Comparison of ENCODE assay signal across 8 cellular contexts in genomic region chr5:95619518-95620029, GRCh38. TPM values are rescaled to one million over a fixed set of nuclear protein-coding genes. Genes with fewer than 3 reads are reported as not detected.
DNase-seq lines count a peak whose midpoint lies in the region; ATAC-seq and TF ChIP-seq lines count a peak whose summit lies in the region.

No MANE protein-coding gene starts in this region.

- H3K4me3 ChIP-seq in iPS-15b (ENCODE audit: low read depth, low read length), result peak overlapping the region; percentile 64

- peaks cover 5% of the 10 kb centered on the region for H3K4me1 ChIP-seq in iPS-15b (ENCODE audit: control insufficient read depth, insufficient read depth, low read length)

- H3K27ac ChIP-seq in RWPE1, result no peak overlapping the region; the same call in 1 of the 2 replicates

- CTCF ChIA-PET in RWPE1 (lab: Yijun Ruan, JAX), result interaction anchor here (0.7 kb wide), 1 partner anchor 222 kb away, joined by 3 read pairs; no protein-coding TSS in a partner anchor

- peaks cover 61% of the 10 kb centered on the region for H3K27me3 ChIP-seq in iPS-15b (ENCODE audit: control insufficient read depth, insufficient read depth, low read length)

- H3K4me3 Mint-ChIP-seq in stimulated activated effector memory CD8-positive, alpha-beta T cell treated with anti-CD3 and anti-CD28 coated beads, Interleukin-12 subunit alpha, Interleukin-12 subunit beta, amount 100 ng/mL, for 72 hours, result peak overlapping the region; percentile 80

- no peaks in the 10 kb centered on the region for H3K9me3 Mint-ChIP-seq in activated naive CD4-positive, alpha-beta T cell treated with anti-CD3 and anti-CD28 coated beads, Interleukin-2, amount 50 U/mL, for 72 hours
- H3K9me3 Mint-ChIP-seq in stimulated activated effector memory CD8-positive, alpha-beta T cell treated with anti-CD3 and anti-CD28 coated beads, Interleukin-12 subunit alpha, Interleukin-12 subunit beta, amount 100 ng/mL, for 72 hours, result no peaks in the 10 kb centered on the region

- DNase-seq in NCI-H510A treated with DMSO at 0.1 percent for 48 hours (lab: John Stamatoyannopoulos, UW), result peak; percentile 5
- no peak for DNase-seq in NCI-H510A (lab: John Stamatoyannopoulos, UW)
- no peak for DNase-seq in activated naive CD4-positive, alpha-beta T cell treated with anti-CD3 and anti-CD28 coated beads, Interleukin-2, amount 50 U/mL, for 72 hours (ENCODE audit: low spot score in 2 of 2)
- DNase-seq in stimulated activated effector memory CD8-positive, alpha-beta T cell treated with anti-CD3 and anti-CD28 coated beads, Interleukin-12 subunit alpha, Interleukin-12 subunit beta, amount 100 ng/mL, for 72 hours (ENCODE audit: low spot score in 2 of 2), result no peak
- DNase-seq in RWPE1 (ENCODE audit: low spot score), result no peak

- H3K9me3 ChIP-seq in iPS-15b (ENCODE audit: control insufficient read depth, insufficient read depth, low read length), result no peaks in the 10 kb centered on the region

- peak overlapping the region; percentile 75 to 86 for H3K27ac Mint-ChIP-seq in activated naive CD4-positive, alpha-beta T cell treated with anti-CD3 and anti-CD28 coated beads, Interleukin-2, amount 50 U/mL, for 72 hours
- H3K27ac Mint-ChIP-seq in stimulated activated effector memory CD8-positive, alpha-beta T cell treated with anti-CD3 and anti-CD28 coated beads, Interleukin-12 subunit alpha, Interleukin-12 subunit beta, amount 100 ng/mL, for 72 hours, result peak overlapping the region; percentile 79

- no peak for TF ChIP-seq CTCF in RWPE1 (conservative IDR thresholded peaks at IDR 0.05; ENCODE audit: low read depth)

- peaks cover 46% of the 10 kb centered on the region for H3K4me1 Mint-ChIP-seq in stimulated activated effector memory CD8-positive, alpha-beta T cell treated with anti-CD3 and anti-CD28 coated beads, Interleukin-12 subunit alpha, Interleukin-12 subunit beta, amount 100 ng/mL, for 72 hours

- POLR2A ChIA-PET in RWPE1 (lab: Yijun Ruan, JAX; ENCODE audit: low non-redundant PET), result no interaction called here

- H3K9ac ChIP-seq in iPS-15b (ENCODE audit: low read depth, low read length), result no peak overlapping the region

- peaks cover 9 to 17% of the 10 kb centered on the region in 2 donors for H3K36me3 Mint-ChIP-seq in activated naive CD4-positive, alpha-beta T cell treated with anti-CD3 and anti-CD28 coated beads, Interleukin-2, amount 50 U/mL, for 72 hours
- H3K36me3 Mint-ChIP-seq in stimulated activated effector memory CD8-positive, alpha-beta T cell treated with anti-CD3 and anti-CD28 coated beads, Interleukin-12 subunit alpha, Interleukin-12 subunit beta, amount 100 ng/mL, for 72 hours, result no peaks in the 10 kb centered on the region

- H3K36me3 ChIP-seq in iPS-15b (ENCODE audit: control insufficient read depth, insufficient read depth, low read length), result no peaks in the 10 kb centered on the region

- no peak for ATAC-seq in activated naive CD4-positive, alpha-beta T cell treated with anti-CD3 and anti-CD28 coated beads, Interleukin-2, amount 50 U/mL, for 72 hours
- no peak for ATAC-seq in stimulated activated effector memory CD8-positive, alpha-beta T cell treated with anti-CD3 and anti-CD28 coated beads, Interleukin-12 subunit alpha, Interleukin-12 subunit beta, amount 100 ng/mL, for 72 hours
- no peak for ATAC-seq in HG03520 (IDR thresholded peaks at IDR 0.05; ENCODE audit: unreplicated experiment)
- no peak for ATAC-seq in HG03175 (IDR thresholded peaks at IDR 0.05; ENCODE audit: unreplicated experiment)

RNA-seq across cellular contexts. Expression of gene GPR150, which starts 0.3 kb away (rescaled TPM):
- under 1 TPM; 0.39 to 0.74 TPM for total RNA-seq in activated naive CD4-positive, alpha-beta T cell treated with anti-CD3 and anti-CD28 coated beads, Interleukin-2, amount 50 U/mL, for 72 hours

RNA-seq across cellular contexts. Expression of gene RFESD, which starts 27.0 kb away (rescaled TPM):
- 1 to 10 TPM; 7.8 to 8.9 TPM for total RNA-seq in activated naive CD4-positive, alpha-beta T cell treated with anti-CD3 and anti-CD28 coated beads, Interleukin-2, amount 50 U/mL, for 72 hours
